1 cellular context compared by ENCODE assay signal in genomic region chr16:28927815-28928214, GRCh38.
A peak's percentile ranks its signal among the peaks of the same experiment; 100 is the strongest.
TF ChIP-seq lines count a peak whose summit lies in the region.

No MANE protein-coding gene starts in this region.

TF ChIP-seq in HepG2, 621 proteins besides CTCF, POLR2A, EP300 and RAD21:
- TF ChIP-seq SRSF1 (optimal IDR thresholded peaks at IDR 0.05; ENCODE audit: low read depth, low read length) (no peak), USF2 (IDR thresholded peaks at IDR 0.05; ENCODE audit: low read depth, low read length) (no peak), USF2 (CRISPR knock-in tag; IDR thresholded peaks at IDR 0.05; ENCODE audit: borderline replicate concordance) (peak; percentile 37; the same call in 1 of the 2 replicates), SOX5 (CRISPR knock-in tag; IDR thresholded peaks at IDR 0.05; ENCODE audit: borderline replicate concordance) (peak; percentile 12; the same call in 1 of the 2 replicates), ZBTB40 (IDR thresholded peaks at IDR 0.05) (no peak), ZBTB40 (CRISPR knock-in tag; IDR thresholded peaks at IDR 0.05) (0 out of 2 replicates have a peak, but pooled peaks have one; percentile 33), TFE3 (CRISPR knock-in tag; IDR thresholded peaks at IDR 0.05) (peak; percentile 65), ZFY (CRISPR knock-in tag; IDR thresholded peaks at IDR 0.05) (0 out of 2 replicates have a peak, but pooled peaks have one; percentile 15), SAP130 (CRISPR knock-in tag; IDR thresholded peaks at IDR 0.05; ENCODE audit: low read depth) (peak; percentile 52), IRF9 (CRISPR knock-in tag; IDR thresholded peaks at IDR 0.05; ENCODE audit: borderline replicate concordance) (no peak), KDM5B (CRISPR knock-in tag; IDR thresholded peaks at IDR 0.05; ENCODE audit: borderline replicate concordance) (no peak), TCF7 (IDR thresholded peaks at IDR 0.05; ENCODE audit: low read depth) (peak; percentile 41; the same call in 1 of the 2 replicates), ZFX (CRISPR knock-in tag; IDR thresholded peaks at IDR 0.05; ENCODE audit: low read depth) (peak; percentile 44; the same call in 1 of the 2 replicates), ZNF790 (CRISPR knock-in tag; IDR thresholded peaks at IDR 0.05; ENCODE audit: borderline replicate concordance) (0 out of 2 replicates have a peak, but pooled peaks have one; percentile 34)
- TF ChIP-seq, protein P1, sequence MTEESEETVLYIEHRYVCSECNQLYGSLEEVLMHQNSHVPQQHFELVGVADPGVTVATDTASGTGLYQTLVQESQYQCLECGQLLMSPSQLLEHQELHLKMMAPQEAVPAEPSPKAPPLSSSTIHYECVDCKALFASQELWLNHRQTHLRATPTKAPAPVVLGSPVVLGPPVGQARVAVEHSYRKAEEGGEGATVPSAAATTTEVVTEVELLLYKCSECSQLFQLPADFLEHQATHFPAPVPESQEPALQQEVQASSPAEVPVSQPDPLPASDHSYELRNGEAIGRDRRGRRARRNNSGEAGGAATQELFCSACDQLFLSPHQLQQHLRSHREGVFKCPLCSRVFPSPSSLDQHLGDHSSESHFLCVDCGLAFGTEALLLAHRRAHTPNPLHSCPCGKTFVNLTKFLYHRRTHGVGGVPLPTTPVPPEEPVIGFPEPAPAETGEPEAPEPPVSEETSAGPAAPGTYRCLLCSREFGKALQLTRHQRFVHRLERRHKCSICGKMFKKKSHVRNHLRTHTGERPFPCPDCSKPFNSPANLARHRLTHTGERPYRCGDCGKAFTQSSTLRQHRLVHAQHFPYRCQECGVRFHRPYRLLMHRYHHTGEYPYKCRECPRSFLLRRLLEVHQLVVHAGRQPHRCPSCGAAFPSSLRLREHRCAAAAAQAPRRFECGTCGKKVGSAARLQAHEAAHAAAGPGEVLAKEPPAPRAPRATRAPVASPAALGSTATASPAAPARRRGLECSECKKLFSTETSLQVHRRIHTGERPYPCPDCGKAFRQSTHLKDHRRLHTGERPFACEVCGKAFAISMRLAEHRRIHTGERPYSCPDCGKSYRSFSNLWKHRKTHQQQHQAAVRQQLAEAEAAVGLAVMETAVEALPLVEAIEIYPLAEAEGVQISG (CRISPR knock-in tag; IDR thresholded peaks at IDR 0.05), result 0 out of 2 replicates have a peak, but pooled peaks have one; percentile 13
- TF ChIP-seq, protein P2, sequence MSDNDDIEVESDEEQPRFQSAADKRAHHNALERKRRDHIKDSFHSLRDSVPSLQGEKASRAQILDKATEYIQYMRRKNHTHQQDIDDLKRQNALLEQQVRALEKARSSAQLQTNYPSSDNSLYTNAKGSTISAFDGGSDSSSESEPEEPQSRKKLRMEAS (IDR thresholded peaks at IDR 0.05), result 0 out of 2 replicates have a peak, but pooled peaks have one; percentile 42
